ENCODE assay signal across 18 cellular contexts in genomic region chr5:60488466-60489130, GRCh38.
A peak's percentile ranks its signal among the peaks of the same experiment; 100 is the strongest.
DNase-seq lines count a peak whose midpoint lies in the region; ATAC-seq and TF ChIP-seq lines count a peak whose summit lies in the region.
"Had no signal": no experiment of that assay in that cellular context is flagged by ENCODE, and none has a peak within 500 bp of the region (broad histone marks: within the 10 kb centered on the region; RNA-seq: fewer than 3 reads in every experiment).

No MANE protein-coding gene starts in this region.

- DNase-seq in BE2C: no peak
- DNase-seq in ascending aorta (ENCODE audit: low spot score in 2 of 2): no peak
- peak; percentile 46 for DNase-seq in fibroblast of gingiva (ENCODE audit: low read depth)
- peak; percentile 25 for DNase-seq in skeletal muscle cell (ENCODE audit: low read depth)
- no peak for DNase-seq in HuH-7.5 (ENCODE audit: low spot score)
- DNase-seq in activated naive CD4-positive, alpha-beta T cell treated with anti-CD3 and anti-CD28 coated beads, Interleukin-2, amount 50 U/mL, for 16 hours: no peak
- no peak for DNase-seq in glomerular visceral epithelial cell (ENCODE audit: extremely low spot score)
- DNase-seq in GM23338 (ENCODE audit: low spot score): no peak
- DNase-seq: activated CD8-positive, alpha-beta memory T cell treated with anti-CD3 and anti-CD28 coated beads, Interleukin-2, amount 10 ng/mL, durations not matched to agents 7 days and 5 days; activated naive CD4-positive, alpha-beta T cell; IMR-90; naive B cell; NCI-H2227 treated with DMSO at 0.1 percent for 48 hours; retina; stimulated activated CD4-positive, alpha-beta T cell treated with anti-CD3 and anti-CD28 coated beads, Interleukin-4, amount 100 ng/mL, for 4 hours; uterus had no signal

- H3K9me3 ChIP-seq in BE2C (no peaks in the 10 kb centered on the region), ascending aorta (no peaks in the 10 kb centered on the region)
- H3K9me3 ChIP-seq: uterus had no signal

- H3K36me3 ChIP-seq in BE2C (no peaks in the 10 kb centered on the region), ascending aorta (no peaks in the 10 kb centered on the region), GM23338 (ENCODE audit: insufficient read depth) (no peaks in the 10 kb centered on the region)
- H3K36me3 ChIP-seq: cardiac muscle cell, uterus had no signal

- no peaks in the 10 kb centered on the region for H3K9me2 ChIP-seq in GM23338 (ENCODE audit: insufficient read depth)

- TF ChIP-seq CTCF in BE2C (IDR thresholded peaks at IDR 0.05; ENCODE audit: low read depth, low read length) (no peak), ascending aorta (IDR thresholded peaks at IDR 0.05) (no peak), GM23338 (conservative IDR thresholded peaks at IDR 0.05; ENCODE audit: low read depth in 2 of 2) (no peak)

- peak overlapping the region; percentile 67 to 84 for H3K27ac ChIP-seq in ascending aorta
- H3K27ac ChIP-seq in GM23338 (ENCODE audit: low read depth): no peak overlapping the region
- H3K27ac ChIP-seq: cardiac muscle cell had no signal

- no peaks in the 10 kb centered on the region for H3F3A ChIP-seq in GM23338 (replicated peaks; ENCODE audit: low read depth)

- no peak overlapping the region for H3K4me2 ChIP-seq in GM23338

- H3K27ac Mint-ChIP-seq in GM23338: no peak overlapping the region
- H3K27ac Mint-ChIP-seq: activated CD8-positive, alpha-beta memory T cell treated with anti-CD3 and anti-CD28 coated beads, Interleukin-2, amount 10 ng/mL, durations not matched to agents 7 days and 5 days; naive B cell; stimulated activated effector memory CD8-positive, alpha-beta T cell treated with anti-CD3 and anti-CD28 coated beads, Interleukin-12 subunit alpha, Interleukin-12 subunit beta, amount 100 ng/mL, for 72 hours had no signal

- no peaks in the 10 kb centered on the region for H4K20me1 ChIP-seq in GM23338 (replicated peaks; ENCODE audit: insufficient read depth)

- intact Hi-C loops in ascending aorta (cut with DNase I): loop anchor here (10.0 kb wide), 1 partner anchor 674 kb away; no protein-coding TSS in a partner anchor

- H3K27me3 ChIP-seq in BE2C (no peaks in the 10 kb centered on the region), ascending aorta (no peaks in the 10 kb centered on the region), GM23338 (ENCODE audit: insufficient read depth) (no peaks in the 10 kb centered on the region)
- H3K27me3 ChIP-seq: cardiac muscle cell, uterus had no signal

- H3K4me3 ChIP-seq in BE2C (ENCODE audit: low read depth, low read length): peak overlapping the region; percentile 66
- H3K4me3 ChIP-seq in ascending aorta: peak overlapping the region; percentile 40 to 69
- H3K4me3 ChIP-seq in skeletal muscle cell (ENCODE audit: low read depth, low read length): peak overlapping the region; percentile 22
- no peak overlapping the region for H3K4me3 ChIP-seq in GM23338
- H3K4me3 ChIP-seq: cardiac muscle cell, uterus had no signal

- H3K9me3 Mint-ChIP-seq in GM23338: no peaks in the 10 kb centered on the region
- H3K9me3 Mint-ChIP-seq: naive B cell had no signal

- no peaks in the 10 kb centered on the region for H3K79me2 ChIP-seq in GM23338 (replicated peaks; ENCODE audit: insufficient read depth)

- H3K27me3 Mint-ChIP-seq in GM23338 (ENCODE audit: insufficient read depth, low read depth, poor library complexity): no peaks in the 10 kb centered on the region
- H3K27me3 Mint-ChIP-seq: activated CD8-positive, alpha-beta memory T cell treated with anti-CD3 and anti-CD28 coated beads, Interleukin-2, amount 10 ng/mL, durations not matched to agents 7 days and 5 days; naive B cell had no signal

- no peak for ATAC-seq in GM23338
- ATAC-seq: activated CD8-positive, alpha-beta memory T cell treated with anti-CD3 and anti-CD28 coated beads, Interleukin-2, amount 10 ng/mL, durations not matched to agents 7 days and 5 days; stimulated activated effector memory CD8-positive, alpha-beta T cell treated with anti-CD3 and anti-CD28 coated beads, Interleukin-12 subunit alpha, Interleukin-12 subunit beta, amount 100 ng/mL, for 72 hours had no signal

- H3K36me3 Mint-ChIP-seq in GM23338 (ENCODE audit: low read depth): no peaks in the 10 kb centered on the region
- H3K36me3 Mint-ChIP-seq: activated CD8-positive, alpha-beta memory T cell treated with anti-CD3 and anti-CD28 coated beads, Interleukin-2, amount 10 ng/mL, durations not matched to agents 7 days and 5 days; naive B cell; stimulated activated effector memory CD8-positive, alpha-beta T cell treated with anti-CD3 and anti-CD28 coated beads, Interleukin-12 subunit alpha, Interleukin-12 subunit beta, amount 100 ng/mL, for 72 hours had no signal

- peaks cover 2% of the 10 kb centered on the region; the same call in 1 of the 3 replicates for H3K4me1 Mint-ChIP-seq in GM23338
- H3K4me1 Mint-ChIP-seq: activated CD8-positive, alpha-beta memory T cell treated with anti-CD3 and anti-CD28 coated beads, Interleukin-2, amount 10 ng/mL, durations not matched to agents 7 days and 5 days; stimulated activated effector memory CD8-positive, alpha-beta T cell treated with anti-CD3 and anti-CD28 coated beads, Interleukin-12 subunit alpha, Interleukin-12 subunit beta, amount 100 ng/mL, for 72 hours had no signal

- no peak overlapping the region for H3K4me3 Mint-ChIP-seq in GM23338
- H3K4me3 Mint-ChIP-seq: activated CD8-positive, alpha-beta memory T cell treated with anti-CD3 and anti-CD28 coated beads, Interleukin-2, amount 10 ng/mL, durations not matched to agents 7 days and 5 days; naive B cell; stimulated activated effector memory CD8-positive, alpha-beta T cell treated with anti-CD3 and anti-CD28 coated beads, Interleukin-12 subunit alpha, Interleukin-12 subunit beta, amount 100 ng/mL, for 72 hours had no signal

- H2AFZ ChIP-seq in GM23338: no peak overlapping the region

- H3K4me1 ChIP-seq in BE2C (peaks cover 4% of the 10 kb centered on the region), ascending aorta (peaks cover 0 to 5% of the 10 kb centered on the region in 2 donors), GM23338 (ENCODE audit: insufficient read depth) (peaks cover under 1% of the 10 kb centered on the region; the same call in 1 of the 2 replicates)
- H3K4me1 ChIP-seq: uterus had no signal

TF ChIP-seq in GM23338, 12 proteins besides CTCF, POLR2A, EP300 and RAD21 (continues in another document):
- TF ChIP-seq NANOG (IDR thresholded peaks at IDR 0.05; ENCODE audit: borderline replicate concordance) (no peak), EZH2 (IDR thresholded peaks at IDR 0.05; ENCODE audit: low read depth, unreplicated experiment) (no peak), CREB1 (CRISPR knock-in tag; IDR thresholded peaks at IDR 0.05; ENCODE audit: low read depth) (no peak), POLR2AphosphoS5 (IDR thresholded peaks at IDR 0.05; ENCODE audit: low read depth) (no peak)
- TF ChIP-seq, protein P1, sequence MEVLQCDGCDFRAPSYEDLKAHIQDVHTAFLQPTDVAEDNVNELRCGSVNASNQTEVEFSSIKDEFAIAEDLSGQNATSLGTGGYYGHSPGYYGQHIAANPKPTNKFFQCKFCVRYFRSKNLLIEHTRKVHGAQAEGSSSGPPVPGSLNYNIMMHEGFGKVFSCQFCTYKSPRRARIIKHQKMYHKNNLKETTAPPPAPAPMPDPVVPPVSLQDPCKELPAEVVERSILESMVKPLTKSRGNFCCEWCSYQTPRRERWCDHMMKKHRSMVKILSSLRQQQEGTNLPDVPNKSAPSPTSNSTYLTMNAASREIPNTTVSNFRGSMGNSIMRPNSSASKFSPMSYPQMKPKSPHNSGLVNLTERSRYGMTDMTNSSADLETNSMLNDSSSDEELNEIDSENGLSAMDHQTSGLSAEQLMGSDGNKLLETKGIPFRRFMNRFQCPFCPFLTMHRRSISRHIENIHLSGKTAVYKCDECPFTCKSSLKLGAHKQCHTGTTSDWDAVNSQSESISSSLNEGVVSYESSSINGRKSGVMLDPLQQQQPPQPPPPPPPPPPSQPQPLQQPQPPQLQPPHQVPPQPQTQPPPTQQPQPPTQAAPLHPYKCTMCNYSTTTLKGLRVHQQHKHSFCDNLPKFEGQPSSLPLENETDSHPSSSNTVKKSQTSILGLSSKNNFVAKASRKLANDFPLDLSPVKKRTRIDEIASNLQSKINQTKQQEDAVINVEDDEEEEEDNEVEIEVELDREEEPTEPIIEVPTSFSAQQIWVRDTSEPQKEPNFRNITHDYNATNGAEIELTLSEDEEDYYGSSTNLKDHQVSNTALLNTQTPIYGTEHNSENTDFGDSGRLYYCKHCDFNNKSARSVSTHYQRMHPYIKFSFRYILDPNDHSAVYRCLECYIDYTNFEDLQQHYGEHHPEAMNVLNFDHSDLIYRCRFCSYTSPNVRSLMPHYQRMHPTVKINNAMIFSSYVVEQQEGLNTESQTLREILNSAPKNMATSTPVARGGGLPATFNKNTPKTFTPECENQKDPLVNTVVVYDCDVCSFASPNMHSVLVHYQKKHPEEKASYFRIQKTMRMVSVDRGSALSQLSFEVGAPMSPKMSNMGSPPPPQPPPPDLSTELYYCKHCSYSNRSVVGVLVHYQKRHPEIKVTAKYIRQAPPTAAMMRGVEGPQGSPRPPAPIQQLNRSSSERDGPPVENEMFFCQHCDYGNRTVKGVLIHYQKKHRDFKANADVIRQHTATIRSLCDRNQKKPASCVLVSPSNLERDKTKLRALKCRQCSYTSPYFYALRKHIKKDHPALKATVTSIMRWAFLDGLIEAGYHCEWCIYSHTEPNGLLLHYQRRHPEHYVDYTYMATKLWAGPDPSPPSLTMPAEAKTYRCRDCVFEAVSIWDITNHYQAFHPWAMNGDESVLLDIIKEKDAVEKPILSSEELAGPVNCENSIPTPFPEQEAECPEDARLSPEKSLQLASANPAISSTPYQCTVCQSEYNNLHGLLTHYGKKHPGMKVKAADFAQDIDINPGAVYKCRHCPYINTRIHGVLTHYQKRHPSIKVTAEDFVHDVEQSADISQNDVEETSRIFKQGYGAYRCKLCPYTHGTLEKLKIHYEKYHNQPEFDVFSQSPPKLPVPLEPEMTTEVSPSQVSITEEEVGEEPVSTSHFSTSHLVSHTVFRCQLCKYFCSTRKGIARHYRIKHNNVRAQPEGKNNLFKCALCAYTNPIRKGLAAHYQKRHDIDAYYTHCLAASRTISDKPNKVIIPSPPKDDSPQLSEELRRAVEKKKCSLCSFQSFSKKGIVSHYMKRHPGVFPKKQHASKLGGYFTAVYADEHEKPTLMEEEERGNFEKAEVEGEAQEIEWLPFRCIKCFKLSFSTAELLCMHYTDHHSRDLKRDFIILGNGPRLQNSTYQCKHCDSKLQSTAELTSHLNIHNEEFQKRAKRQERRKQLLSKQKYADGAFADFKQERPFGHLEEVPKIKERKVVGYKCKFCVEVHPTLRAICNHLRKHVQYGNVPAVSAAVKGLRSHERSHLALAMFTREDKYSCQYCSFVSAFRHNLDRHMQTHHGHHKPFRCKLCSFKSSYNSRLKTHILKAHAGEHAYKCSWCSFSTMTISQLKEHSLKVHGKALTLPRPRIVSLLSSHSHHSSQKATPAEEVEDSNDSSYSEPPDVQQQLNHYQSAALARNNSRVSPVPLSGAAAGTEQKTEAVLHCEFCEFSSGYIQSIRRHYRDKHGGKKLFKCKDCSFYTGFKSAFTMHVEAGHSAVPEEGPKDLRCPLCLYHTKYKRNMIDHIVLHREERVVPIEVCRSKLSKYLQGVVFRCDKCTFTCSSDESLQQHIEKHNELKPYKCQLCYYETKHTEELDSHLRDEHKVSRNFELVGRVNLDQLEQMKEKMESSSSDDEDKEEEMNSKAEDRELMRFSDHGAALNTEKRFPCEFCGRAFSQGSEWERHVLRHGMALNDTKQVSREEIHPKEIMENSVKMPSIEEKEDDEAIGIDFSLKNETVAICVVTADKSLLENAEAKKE (CRISPR knock-in tag; IDR thresholded peaks at IDR 0.05): no peak

Comparison
In these comparisons a context has a peak if more than half of its experiments do, and no peak if none do; other contexts are left out.
1. DNase-seq: peak in fibroblast of gingiva (single experiment) and skeletal muscle cell (single experiment); none in BE2C (single experiment), ascending aorta (0 of 2), HuH-7.5 (single experiment), activated naive CD4-positive, alpha-beta T cell treated with anti-CD3 and anti-CD28 coated beads, Interleukin-2, amount 50 U/mL, for 16 hours (single experiment), glomerular visceral epithelial cell (single experiment) and GM23338 (single experiment).